In genomic region chr7:102464577-102465280, GRCh38 we compare ENCODE assay signal across 8 cellular contexts. TPM values are rescaled to one million over a fixed set of nuclear protein-coding genes. Genes with fewer than 3 reads are reported as not detected.
DNase-seq lines count a peak whose midpoint lies in the region; ATAC-seq, FAIRE-seq and TF ChIP-seq lines count a peak whose summit lies in the region.

A gene with protein sequence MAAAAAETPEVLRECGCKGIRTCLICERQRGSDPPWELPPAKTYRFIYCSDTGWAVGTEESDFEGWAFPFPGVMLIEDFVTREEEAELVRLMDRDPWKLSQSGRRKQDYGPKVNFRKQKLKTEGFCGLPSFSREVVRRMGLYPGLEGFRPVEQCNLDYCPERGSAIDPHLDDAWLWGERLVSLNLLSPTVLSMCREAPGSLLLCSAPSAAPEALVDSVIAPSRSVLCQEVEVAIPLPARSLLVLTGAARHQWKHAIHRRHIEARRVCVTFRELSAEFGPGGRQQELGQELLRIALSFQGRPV (minus strand): TSS chr7:102464863. CDS start chr7:102464836, 27 bp downstream.
TSS of gene LRWD1 (plus strand) at chr7:102464984. CDS start at chr7:102465081, 97 bp downstream.

- DNase-seq in DND-41 (peak; percentile 92), RCC 7860 (ENCODE audit: low spot score) (peak; percentile 88), fibroblast of gingiva (ENCODE audit: low read depth) (peak; percentile 91)
- peak; percentile 98 for DNase-seq in activated T-cell treated with anti-CD3 and anti-CD28 coated beads, Interleukin-2, amount 50 U/mL, for 72 hours
- peak; percentile 84 to 99 (median 91) for DNase-seq in naive thymus-derived CD4-positive, alpha-beta T cell

- H3K36me3 ChIP-seq in DND-41 (ENCODE audit: insufficient read depth, low read length) (peaks cover 22% of the 10 kb centered on the region), KOPT-K1 (ENCODE audit: insufficient read depth, low read length) (peaks cover 25% of the 10 kb centered on the region; the same call in 1 of the 2 replicates)
- H3K36me3 ChIP-seq in naive thymus-derived CD4-positive, alpha-beta T cell (ENCODE audit: control insufficient read depth in 2 of 3, insufficient read depth in 3 of 3, low read length in 3 of 3): peaks cover 0 to 38% (median 0%) of the 10 kb centered on the region in 3 experiments

- POLR2A ChIA-PET in naive thymus-derived CD4-positive, alpha-beta T cell (lab: Charles Lee): interaction anchor here (0.8 to 3.2 kb wide), 9 partner anchors 9 to 68 kb away, joined by 3 to 28 read pairs (median 6); partner anchors contain the start of genes ORAI2 and PRKRIP1

- H3K4me3 ChIP-seq in DND-41 (ENCODE audit: low read depth in 1 of 2, low read length in 2 of 2): peak within 1 kb of the TSS; percentile 84 to 97
- peak within 1 kb of the TSS; percentile 99 for H3K4me3 ChIP-seq in naive thymus-derived CD4-positive, alpha-beta T cell (ENCODE audit: low read length)

- no peaks in the 10 kb centered on the region for H3K27me3 ChIP-seq in DND-41 (ENCODE audit: insufficient read depth, low read length, poor library complexity)
- no peaks in the 10 kb centered on the region for H3K27me3 ChIP-seq in naive thymus-derived CD4-positive, alpha-beta T cell (ENCODE audit: control insufficient read depth in 2 of 2, insufficient read depth in 2 of 2, low read length in 2 of 2)

- H3K4me2 ChIP-seq in DND-41 (ENCODE audit: insufficient read depth, low read length): peak within 1 kb of the TSS; percentile 67

- peaks cover 28% of the 10 kb centered on the region for H3K4me1 ChIP-seq in DND-41 (ENCODE audit: insufficient read depth, low read length)
- H3K4me1 ChIP-seq in naive thymus-derived CD4-positive, alpha-beta T cell (ENCODE audit: control insufficient read depth in 2 of 2, insufficient read depth in 2 of 2, low read length in 2 of 2): peaks cover 19 to 22% of the 10 kb centered on the region in 2 donors

- no peak for FAIRE-seq in RCC 7860 (lab: Jason Lieb, UNC)

- peak; percentile 26 for TF ChIP-seq CTCF in DND-41 (IDR thresholded peaks at IDR 0.05; ENCODE audit: borderline replicate concordance, extremely low read depth, low read length, poor library complexity, severe bottlenecking)

- peak within 1 kb of the TSS; percentile 94 to 96 for H3K4me3 Mint-ChIP-seq in activated T-cell treated with anti-CD3 and anti-CD28 coated beads, Interleukin-2, amount 50 U/mL, for 72 hours
- peak within 1 kb of the TSS; percentile 82 to 95 (median 90) for H3K4me3 Mint-ChIP-seq in naive thymus-derived CD4-positive, alpha-beta T cell
- H3K4me3 Mint-ChIP-seq in stimulated activated memory B cell treated with anti-CD40 and anti-IgM and Interleukin-4, amounts not matched to agents 10 μg/mL and 1 μg/mL and 100 μg/mL, for 72 hours: peak within 1 kb of the TSS; percentile 91

- peaks cover 37% of the 10 kb centered on the region for H3K4me1 Mint-ChIP-seq in activated T-cell treated with anti-CD3 and anti-CD28 coated beads, Interleukin-2, amount 50 U/mL, for 72 hours (ENCODE audit: low read depth)
- H3K4me1 Mint-ChIP-seq in naive thymus-derived CD4-positive, alpha-beta T cell: peaks cover 20 to 46% (median 37%) of the 10 kb centered on the region in 7 donors
- peaks cover 57% of the 10 kb centered on the region for H3K4me1 Mint-ChIP-seq in stimulated activated memory B cell treated with anti-CD40 and anti-IgM and Interleukin-4, amounts not matched to agents 10 μg/mL and 1 μg/mL and 100 μg/mL, for 72 hours

- CTCF ChIA-PET in naive thymus-derived CD4-positive, alpha-beta T cell (lab: Charles Lee): interaction anchor here (0.9 to 2.2 kb wide), 10 partner anchors 14 to 72 kb away, joined by 3 to 13 read pairs (median 4); no protein-coding TSS in a partner anchor

- intact Hi-C loops in naive thymus-derived CD4-positive, alpha-beta T cell (cut with micrococcal nuclease): loop anchor here (1.0 to 10.0 kb wide), 10 partner anchors 30 to 187 kb away; partner anchors contain the start of genes PRKRIP1 (in 2 of the 2), SH2B2 (in 2 of the 2) and ORAI2 (in 1 of the 2)

- peak within 1 kb of the TSS; percentile 79 for H3K27ac Mint-ChIP-seq in activated T-cell treated with anti-CD3 and anti-CD28 coated beads, Interleukin-2, amount 50 U/mL, for 72 hours
- H3K27ac Mint-ChIP-seq in naive thymus-derived CD4-positive, alpha-beta T cell: peak within 1 kb of the TSS; percentile 54 to 90 (median 79)
- H3K27ac Mint-ChIP-seq in stimulated activated memory B cell treated with anti-CD40 and anti-IgM and Interleukin-4, amounts not matched to agents 10 μg/mL and 1 μg/mL and 100 μg/mL, for 72 hours: peak within 1 kb of the TSS; percentile 84

- H2AFZ ChIP-seq in DND-41 (ENCODE audit: low read depth, low read length): peak within 1 kb of the TSS; percentile 99

- ATAC-seq in DND-41 (ENCODE audit: insufficient read depth, low read depth): peak; percentile 89
- peak; percentile 90 for ATAC-seq in GM21786 (IDR thresholded peaks at IDR 0.05; ENCODE audit: unreplicated experiment)
- ATAC-seq in activated T-cell treated with anti-CD3 and anti-CD28 coated beads, Interleukin-2, amount 50 U/mL, for 72 hours (replicated peaks in 1 of 2): peak; percentile 96
- ATAC-seq in naive thymus-derived CD4-positive, alpha-beta T cell: peak; percentile 99
- ATAC-seq in stimulated activated memory B cell treated with anti-CD40 and anti-IgM and Interleukin-4, amounts not matched to agents 10 μg/mL and 1 μg/mL and 100 μg/mL, for 72 hours: peak; percentile 97

- no peaks in the 10 kb centered on the region for H3K27me3 Mint-ChIP-seq in activated T-cell treated with anti-CD3 and anti-CD28 coated beads, Interleukin-2, amount 50 U/mL, for 72 hours (ENCODE audit: low read depth)
- no peaks in the 10 kb centered on the region for H3K27me3 Mint-ChIP-seq in naive thymus-derived CD4-positive, alpha-beta T cell
- no peaks in the 10 kb centered on the region for H3K27me3 Mint-ChIP-seq in stimulated activated memory B cell treated with anti-CD40 and anti-IgM and Interleukin-4, amounts not matched to agents 10 μg/mL and 1 μg/mL and 100 μg/mL, for 72 hours

- peak within 1 kb of the TSS; percentile 94 for H3K9ac ChIP-seq in DND-41 (ENCODE audit: low read depth, low read length)

- no peaks in the 10 kb centered on the region for H3K9me3 Mint-ChIP-seq in activated T-cell treated with anti-CD3 and anti-CD28 coated beads, Interleukin-2, amount 50 U/mL, for 72 hours
- H3K9me3 Mint-ChIP-seq in naive thymus-derived CD4-positive, alpha-beta T cell: no peaks in the 10 kb centered on the region
- no peaks in the 10 kb centered on the region for H3K9me3 Mint-ChIP-seq in stimulated activated memory B cell treated with anti-CD40 and anti-IgM and Interleukin-4, amounts not matched to agents 10 μg/mL and 1 μg/mL and 100 μg/mL, for 72 hours

- H3K9me3 ChIP-seq in DND-41 (ENCODE audit: insufficient read depth, low read length, severe bottlenecking): no peaks in the 10 kb centered on the region
- H3K9me3 ChIP-seq in KOPT-K1 (ENCODE audit: insufficient read depth, low read length, poor library complexity, severe bottlenecking): no peaks in the 10 kb centered on the region
- H3K9me3 ChIP-seq in naive thymus-derived CD4-positive, alpha-beta T cell (ENCODE audit: control insufficient read depth in 2 of 3, low read length in 3 of 3): no peaks in the 10 kb centered on the region

- peaks cover 50% of the 10 kb centered on the region for H3K79me2 ChIP-seq in DND-41 (ENCODE audit: insufficient read depth, low read length)

- peaks cover 10% of the 10 kb centered on the region for H4K20me1 ChIP-seq in DND-41 (ENCODE audit: insufficient read depth, low read length)

- H3K27ac ChIP-seq in DND-41 (ENCODE audit: low read length) (peak within 1 kb of the TSS; percentile 86), KOPT-K1 (ENCODE audit: low read depth, low read length, poor library complexity, severe bottlenecking) (peak within 1 kb of the TSS; percentile 76)
- peak within 1 kb of the TSS; percentile 84 for H3K27ac ChIP-seq in naive thymus-derived CD4-positive, alpha-beta T cell (ENCODE audit: low read depth, low read length)

- H3K36me3 Mint-ChIP-seq in activated T-cell treated with anti-CD3 and anti-CD28 coated beads, Interleukin-2, amount 50 U/mL, for 72 hours (ENCODE audit: insufficient read depth in 2 of 2): peaks cover 0 to 2% of the 10 kb centered on the region in 2 donors
- peaks cover 0 to 6% (median 0%) of the 10 kb centered on the region in 5 donors for H3K36me3 Mint-ChIP-seq in naive thymus-derived CD4-positive, alpha-beta T cell
- H3K36me3 Mint-ChIP-seq in stimulated activated memory B cell treated with anti-CD40 and anti-IgM and Interleukin-4, amounts not matched to agents 10 μg/mL and 1 μg/mL and 100 μg/mL, for 72 hours: peaks cover 18% of the 10 kb centered on the region

RNA-seq across cellular contexts. Expression of the first gene that starts in this region (rescaled TPM):
- 10 to 100 TPM in 1 of 2 donors, 1 to 10 TPM in 1; 9.1 to 11.8 TPM for total RNA-seq in activated T-cell treated with anti-CD3 and anti-CD28 coated beads, Interleukin-2, amount 50 U/mL, for 72 hours
- 10 to 100 TPM in 3 of 5 experiments, 1 to 10 TPM in 2; 4.0 to 14.3 (median 10.1) TPM for total RNA-seq in naive thymus-derived CD4-positive, alpha-beta T cell
- polyA plus RNA-seq in naive thymus-derived CD4-positive, alpha-beta T cell: 10 to 100 TPM; 18.1 to 24.7 TPM

RNA-seq across cellular contexts. Expression of gene LRWD1, which starts in this region (rescaled TPM):
- total RNA-seq in activated T-cell treated with anti-CD3 and anti-CD28 coated beads, Interleukin-2, amount 50 U/mL, for 72 hours: 10 to 100 TPM; 13.1 to 13.6 TPM
- total RNA-seq in naive thymus-derived CD4-positive, alpha-beta T cell: 10 to 100 TPM; 12.4 to 25.3 (median 24.7) TPM
- polyA plus RNA-seq in naive thymus-derived CD4-positive, alpha-beta T cell: 10 to 100 TPM in 1 of 2 donors, 1 to 10 TPM in 1; 8.7 to 18.5 TPM

Comparison
In these comparisons a context has a peak if more than half of its experiments do, and no peak if none do; other contexts are left out.
1. Peak in every context shown above with its lines: DNase-seq, ATAC-seq, H3K4me3 ChIP-seq and H3K27ac ChIP-seq.